Comparison of ENCODE assay signal across 8 cellular contexts in genomic region chr7:123797673-123798526, GRCh38. TPM values are rescaled to one million over a fixed set of nuclear protein-coding genes. Genes with fewer than 3 reads are reported as not detected.
DNase-seq lines count a peak whose midpoint lies in the region; ATAC-seq and TF ChIP-seq lines count a peak whose summit lies in the region.

No MANE protein-coding gene starts in this region.

- no peak for DNase-seq in GM10266 (ENCODE audit: extremely low spot score)
- no peak for DNase-seq in Peyer's patch
- DNase-seq in cerebellum (ENCODE audit: low spot score), result no peak
- DNase-seq in activated gamma-delta T cell (lab: John Stamatoyannopoulos, UW), result no peak

- no peaks in the 10 kb centered on the region for H3K9me3 ChIP-seq in Peyer's patch
- H3K9me3 ChIP-seq in neural cell (ENCODE audit: low read length), result no peaks in the 10 kb centered on the region

- H3K36me3 ChIP-seq in KMS-11 (ENCODE audit: insufficient read depth), result no peaks in the 10 kb centered on the region
- H3K36me3 ChIP-seq in Peyer's patch, result no peaks in the 10 kb centered on the region
- H3K36me3 ChIP-seq in neural cell (ENCODE audit: insufficient read depth, low read length), result no peaks in the 10 kb centered on the region

- H3K4me2 ChIP-seq in KMS-11, result peak overlapping the region; percentile 36
- no peak overlapping the region for H3K4me2 ChIP-seq in neural cell (ENCODE audit: low read length)

- H3K9me2 ChIP-seq in neural cell (ENCODE audit: insufficient read depth, low read length), result no peaks in the 10 kb centered on the region

- no peak for TF ChIP-seq POLR2A in Peyer's patch (IDR thresholded peaks at IDR 0.05)

- H3K4me3 ChIP-seq in KMS-11 (IDR thresholded peaks at IDR 0.05; ENCODE audit: insufficient read depth, low read depth, low read length), result no peak overlapping the region
- H3K4me3 ChIP-seq in Peyer's patch, result no peak overlapping the region
- H3K4me3 ChIP-seq in neural cell (ENCODE audit: low read length), result no peak overlapping the region

- H2AFZ ChIP-seq in KMS-11 (ENCODE audit: low read depth), result peak overlapping the region; percentile 49
- H2AFZ ChIP-seq in neural cell (ENCODE audit: low read depth, low read length), result no peak overlapping the region

- H3K27ac ChIP-seq in KMS-11 (peak overlapping the region; percentile 8; the same call in 1 of the 2 replicates), Peyer's patch (peak overlapping the region in 2 of 4 donors; percentile 7 to 29), neural cell (ENCODE audit: low read length) (no peak overlapping the region)

- TF ChIP-seq EP300 in neural cell (conservative IDR thresholded peaks at IDR 0.05; ENCODE audit: poor library complexity, severe bottlenecking), result no peak

- H4K20me1 ChIP-seq in KMS-11 (ENCODE audit: insufficient read depth) (no peaks in the 10 kb centered on the region), neural cell (ENCODE audit: insufficient read depth) (no peaks in the 10 kb centered on the region)

- no peaks in the 10 kb centered on the region for H3F3A ChIP-seq in neural cell (ENCODE audit: insufficient read depth, low read length, poor library complexity, severe bottlenecking)

- H3K4me1 ChIP-seq in KMS-11 (ENCODE audit: low read depth, poor library complexity, severe bottlenecking), result peaks cover 17% of the 10 kb centered on the region
- no peaks in the 10 kb centered on the region for H3K4me1 ChIP-seq in Peyer's patch

- TF ChIP-seq RAD21 in neural cell (conservative IDR thresholded peaks at IDR 0.05), result peak; percentile 84

- H3K9ac ChIP-seq in KMS-11 (no peak overlapping the region), neural cell (ENCODE audit: low read length) (no peak overlapping the region)

- H3K79me2 ChIP-seq in KMS-11 (ENCODE audit: insufficient read depth, low read depth), result no peaks in the 10 kb centered on the region
- no peaks in the 10 kb centered on the region for H3K79me2 ChIP-seq in neural cell (replicated peaks; ENCODE audit: insufficient read depth, low read length)

- TF ChIP-seq CTCF in GM10266 (IDR thresholded peaks at IDR 0.05; ENCODE audit: control insufficient read depth, insufficient read depth, low read depth, missing control alignments), result peak; percentile 36
- TF ChIP-seq CTCF in KMS-11 (conservative IDR thresholded peaks at IDR 0.05; ENCODE audit: low read depth, low read length), result peak; percentile 91
- TF ChIP-seq CTCF in Peyer's patch (IDR thresholded peaks at IDR 0.05), result peak in 4 of 6 experiments; percentile 27 to 73 (median 62)
- peak; percentile 77 for TF ChIP-seq CTCF in neural cell (IDR thresholded peaks at IDR 0.05; ENCODE audit: poor library complexity, severe bottlenecking)

- H3K27me3 ChIP-seq in KMS-11 (ENCODE audit: insufficient read depth, low read depth) (no peaks in the 10 kb centered on the region), Peyer's patch (no peaks in the 10 kb centered on the region), neural cell (ENCODE audit: insufficient read depth, low read depth, low read length) (no peaks in the 10 kb centered on the region)

- peak; percentile 97 for ATAC-seq in esophagus mucosa
- ATAC-seq in HG02588 (IDR thresholded peaks at IDR 0.05; ENCODE audit: unreplicated experiment), result no peak

TF ChIP-seq in neural cell, 6 proteins besides CTCF, POLR2A, EP300 and RAD21:
- TF ChIP-seq TAF1 (IDR thresholded peaks at IDR 0.05; ENCODE audit: low read depth) (no peak), SMC3 (conservative IDR thresholded peaks at IDR 0.05; ENCODE audit: poor library complexity) (peak; percentile 88)

RNA-seq across cellular contexts. Expression of gene HYAL4, which starts 47.1 kb away (rescaled TPM):
- total RNA-seq in Peyer's patch (under 1 TPM in 1 of 4 donors, not detected in 3; 0.53 TPM), esophagus mucosa (not detected), cerebellum (not detected)
- polyA plus RNA-seq in neural cell, result 0.64 TPM in 1 of 2 replicates, not detected in the other
- not detected in 2 replicates for polyA minus RNA-seq in neural cell

RNA-seq across cellular contexts. Expression of gene WASL, which starts 49.1 kb away (rescaled TPM):
- 10 to 100 TPM; 33.8 to 60.2 (median 51.5) TPM for total RNA-seq in Peyer's patch
- total RNA-seq in esophagus mucosa, result 31.2 TPM
- 22.5 and 22.6 TPM in 2 replicates for polyA plus RNA-seq in neural cell
- polyA minus RNA-seq in neural cell, result 47.0 and 59.2 TPM in 2 replicates
- total RNA-seq in cerebellum, result 34.0 TPM

Comparison
In these comparisons a context has a peak if more than half of its experiments do, and no peak if none do; other contexts are left out.
1. CTCF ChIP-seq: peak in every context shown above with its lines; median percentile 91 in KMS-11; 77 in neural cell; 62 in Peyer's patch; 36 in GM10266.